Comparison of ENCODE assay signal across 2 cellular contexts in genomic region chr3:150515210-150515609, GRCh38.
TF ChIP-seq lines count a peak whose summit lies in the region.

No MANE protein-coding gene starts in this region.

TF ChIP-seq in HEK293, 187 proteins besides CTCF, POLR2A, EP300 and RAD21 (continued from another document):
- no peak for TF ChIP-seq ZNF398 (tag by site-specific recombination; IDR thresholded peaks at IDR 0.05)
TF ChIP-seq in HEK293: peak in this region for 1.

TF ChIP-seq in K562, 482 proteins besides CTCF, POLR2A, EP300 and RAD21 (continued from another document):
- no peak for TF ChIP-seq RERE (CRISPR knock-in tag; IDR thresholded peaks at IDR 0.05; ENCODE audit: borderline replicate concordance)
- peak; percentile 75 for TF ChIP-seq MAFG (tag; conservative IDR thresholded peaks at IDR 0.05)
- TF ChIP-seq NFE2 (IDR thresholded peaks at IDR 0.05; ENCODE audit: low read depth), result peak; percentile 66
